ENCODE assay signal across 1 cellular context in genomic region chr1:110963666-110964399, GRCh38.
TF ChIP-seq lines count a peak whose summit lies in the region.

LRIF1 (minus strand) TSS chr1:110963922; CDS start chr1:110963688, 234 bp downstream.

TF ChIP-seq in HepG2, 621 proteins besides CTCF, POLR2A, EP300 and RAD21 (continued from another document and continues in another):
- TF ChIP-seq ZNF720 (CRISPR knock-in tag; IDR thresholded peaks at IDR 0.05) (no peak), NFE2 (CRISPR knock-in tag; IDR thresholded peaks at IDR 0.05) (no peak), FIP1L1 (IDR thresholded peaks at IDR 0.05; ENCODE audit: borderline replicate concordance, insufficient read depth, low read depth, low read length) (no peak), ZNF296 (CRISPR knock-in tag; conservative IDR thresholded peaks at IDR 0.05) (no peak), ZSCAN5A (CRISPR knock-in tag; IDR thresholded peaks at IDR 0.05; ENCODE audit: borderline replicate concordance) (no peak), ZNF446 (CRISPR knock-in tag; IDR thresholded peaks at IDR 0.05) (no peak), MLX (CRISPR knock-in tag; IDR thresholded peaks at IDR 0.05) (no peak), ZNF496 (CRISPR knock-in tag; IDR thresholded peaks at IDR 0.05; ENCODE audit: insufficient replicate concordance) (no peak), MAZ (IDR thresholded peaks at IDR 0.05; ENCODE audit: borderline replicate concordance, low read depth, low read length) (0 out of 2 replicates have a peak, but pooled peaks have one; percentile 15), MAZ (CRISPR knock-in tag; IDR thresholded peaks at IDR 0.05; ENCODE audit: low read depth) (peak; percentile 80), KDM4B (CRISPR knock-in tag; IDR thresholded peaks at IDR 0.05) (0 out of 2 replicates have a peak, but pooled peaks have one; percentile 69), MEIS2 (CRISPR knock-in tag; IDR thresholded peaks at IDR 0.05) (no peak; the same call in 1 of the 2 replicates), HMG20B (CRISPR knock-in tag; conservative IDR thresholded peaks at IDR 0.05) (no peak), ATF4 (CRISPR knock-in tag; IDR thresholded peaks at IDR 0.05) (peak in 1 of 2 experiments; percentile 95; a peak in 3 of 4 replicates), SNAPC5 (CRISPR knock-in tag; IDR thresholded peaks at IDR 0.05; ENCODE audit: borderline replicate concordance) (peak; percentile 88; the same call in 1 of the 2 replicates), TEF (CRISPR knock-in tag; IDR thresholded peaks at IDR 0.05) (0 out of 2 replicates have a peak, but pooled peaks have one; percentile 28), E2F1 (CRISPR knock-in tag; IDR thresholded peaks at IDR 0.05) (no peak), ZNF567 (CRISPR knock-in tag; IDR thresholded peaks at IDR 0.05; ENCODE audit: borderline replicate concordance) (no peak), RFX1 (IDR thresholded peaks at IDR 0.05) (peak; percentile 67), ZNF451 (CRISPR knock-in tag; IDR thresholded peaks at IDR 0.05) (no peak), ZBTB40 (IDR thresholded peaks at IDR 0.05) (peak; percentile 87), ZBTB40 (CRISPR knock-in tag; IDR thresholded peaks at IDR 0.05) (no peak), TBL1XR1 (IDR thresholded peaks at IDR 0.05; ENCODE audit: borderline replicate concordance, low read length, partially characterized antibody) (peak; percentile 96), PPARG (CRISPR knock-in tag; conservative IDR thresholded peaks at IDR 0.05) (0 out of 2 replicates have a peak, but pooled peaks have one; percentile 35), ZNF503 (CRISPR knock-in tag; IDR thresholded peaks at IDR 0.05) (no peak), ZNF775 (CRISPR knock-in tag; IDR thresholded peaks at IDR 0.05; ENCODE audit: borderline replicate concordance) (no peak), CREB1 (IDR thresholded peaks at IDR 0.05) (peak; percentile 95), CREB1 (CRISPR knock-in tag; IDR thresholded peaks at IDR 0.05) (peak; percentile 99), DMTF1 (CRISPR knock-in tag; IDR thresholded peaks at IDR 0.05) (no peak), ZNF713 (CRISPR knock-in tag; IDR thresholded peaks at IDR 0.05) (0 out of 2 replicates have a peak, but pooled peaks have one; percentile 88), ZC3H13 (CRISPR knock-in tag; IDR thresholded peaks at IDR 0.05) (no peak), ZNF512 (CRISPR knock-in tag; IDR thresholded peaks at IDR 0.05) (no peak), ZNF7 (CRISPR knock-in tag; IDR thresholded peaks at IDR 0.05) (peak; percentile 30; the same call in 1 of the 2 replicates), MYPOP (CRISPR knock-in tag; IDR thresholded peaks at IDR 0.05) (no peak; the same call in none of the 2 replicates), PHF5A (CRISPR knock-in tag; IDR thresholded peaks at IDR 0.05; ENCODE audit: low read depth, unreplicated experiment) (no peak), PITX1 (CRISPR knock-in tag; IDR thresholded peaks at IDR 0.05) (peak; percentile 74), ZNF121 (CRISPR knock-in tag; IDR thresholded peaks at IDR 0.05) (no peak)
